Comparison of ENCODE assay signal across 8 cellular contexts in the genomic region with DNA sequence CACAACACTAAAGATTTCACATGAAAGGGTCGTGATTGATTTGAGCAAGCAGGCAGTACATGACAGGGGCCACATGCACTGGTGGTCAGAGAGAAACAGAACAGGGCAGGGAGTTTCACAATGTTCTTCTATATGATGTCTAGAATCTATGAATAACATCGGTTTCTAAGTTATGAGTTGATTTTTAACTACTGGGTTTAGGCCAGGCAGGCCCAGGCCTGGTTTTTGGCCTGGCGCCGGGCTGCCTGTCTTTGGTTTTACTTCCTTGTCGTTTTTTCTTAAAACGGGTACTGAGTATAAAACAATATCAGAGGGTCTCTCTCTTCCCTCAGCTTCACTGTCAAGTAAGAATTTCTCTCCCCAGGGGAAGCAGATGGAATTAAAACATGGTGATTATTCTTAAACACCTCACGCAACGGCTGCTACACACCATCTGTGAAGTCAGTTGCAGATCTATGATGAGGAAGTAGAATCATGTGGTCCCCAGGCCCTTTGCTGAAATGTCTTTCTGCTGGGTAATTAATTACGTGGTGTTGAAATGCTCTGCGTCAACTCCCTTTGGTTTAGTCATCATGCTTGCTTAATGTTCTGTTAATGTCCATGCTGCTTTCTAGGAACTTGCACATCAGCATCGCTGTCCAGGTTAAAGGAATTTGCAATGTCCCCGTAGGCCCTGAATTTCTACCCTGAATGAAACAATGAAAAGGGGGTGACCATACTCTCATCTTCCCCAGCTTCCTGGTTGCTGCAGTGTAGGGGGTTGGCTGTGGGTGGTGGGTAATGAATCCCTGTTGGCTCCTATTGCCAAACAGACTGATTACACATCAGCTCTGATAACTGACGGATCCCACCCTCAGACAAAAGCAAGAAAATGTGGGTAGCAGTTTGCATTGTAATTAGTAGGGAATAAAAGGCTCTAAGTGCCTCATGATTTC.
DNase-seq lines count a peak whose midpoint lies in the region; ATAC-seq and TF ChIP-seq lines count a peak whose summit lies in the region.

No MANE protein-coding gene starts in this region.

- no peaks in the 10 kb centered on the region for H3K4me1 ChIP-seq in esophagus muscularis mucosa

- DNase-seq in DMS153 (lab: John Stamatoyannopoulos, UW), result peak; percentile 84
- peak; percentile 79 for DNase-seq in NCI-H82 (lab: John Stamatoyannopoulos, UW)
- no peak for DNase-seq in esophagus muscularis mucosa (ENCODE audit: extremely low spot score)
- peak; percentile 5 for DNase-seq in putamen (ENCODE audit: low spot score)
- no peak for DNase-seq in effector CD8-positive, alpha-beta T cell (lab: John Stamatoyannopoulos, UW)
- DNase-seq in activated effector memory CD4-positive, alpha-beta T cell treated with anti-CD3 and anti-CD28 coated beads, Interleukin-2, amount 50 U/mL, for 16 hours, result no peak

- no peak for TF ChIP-seq CTCF in esophagus muscularis mucosa (IDR thresholded peaks at IDR 0.05)

- intact Hi-C loops in esophagus muscularis mucosa (cut with DNase I), result no loop called here

- peak; percentile 70 for ATAC-seq in HG02642 (IDR thresholded peaks at IDR 0.05; ENCODE audit: poor library complexity, unreplicated experiment)
- no peak for ATAC-seq in activated CD4-positive, CD25-positive, alpha-beta regulatory T cell treated with anti-CD3 and anti-CD28 coated beads, Interleukin-2, amount 50 U/mL, for 24 hours

- peaks cover 0 to 5% (median 0%) of the 10 kb centered on the region in 4 donors for H3K27me3 ChIP-seq in esophagus muscularis mucosa

- peak; percentile 50 for TF ChIP-seq EP300 in esophagus muscularis mucosa (IDR thresholded peaks at IDR 0.05)

- H3K4me3 ChIP-seq in esophagus muscularis mucosa, result no peak overlapping the region

- H3K36me3 ChIP-seq in esophagus muscularis mucosa, result no peaks in the 10 kb centered on the region

- TF ChIP-seq POLR2A in esophagus muscularis mucosa (IDR thresholded peaks at IDR 0.05; ENCODE audit: low read depth), result no peak

- no peaks in the 10 kb centered on the region for H3K9me3 ChIP-seq in esophagus muscularis mucosa

- WGBS in esophagus muscularis mucosa, result 34% methylated on average over 13 of the region's 13 CpGs

- peak overlapping the region; percentile 30 to 60 (median 60) for H3K27ac ChIP-seq in esophagus muscularis mucosa (replicated peaks in 1 of 4)

Comparison
In these comparisons a context has a peak if more than half of its experiments do, and no peak if none do; other contexts are left out.
1. DNase-seq: peak in DMS153 (single experiment), NCI-H82 (single experiment) and putamen (single experiment); none in esophagus muscularis mucosa (single experiment), effector CD8-positive, alpha-beta T cell (single experiment) and activated effector memory CD4-positive, alpha-beta T cell treated with anti-CD3 and anti-CD28 coated beads, Interleukin-2, amount 50 U/mL, for 16 hours (single experiment).